ENCODE assay signal across 18 cellular contexts in the genomic region with DNA sequence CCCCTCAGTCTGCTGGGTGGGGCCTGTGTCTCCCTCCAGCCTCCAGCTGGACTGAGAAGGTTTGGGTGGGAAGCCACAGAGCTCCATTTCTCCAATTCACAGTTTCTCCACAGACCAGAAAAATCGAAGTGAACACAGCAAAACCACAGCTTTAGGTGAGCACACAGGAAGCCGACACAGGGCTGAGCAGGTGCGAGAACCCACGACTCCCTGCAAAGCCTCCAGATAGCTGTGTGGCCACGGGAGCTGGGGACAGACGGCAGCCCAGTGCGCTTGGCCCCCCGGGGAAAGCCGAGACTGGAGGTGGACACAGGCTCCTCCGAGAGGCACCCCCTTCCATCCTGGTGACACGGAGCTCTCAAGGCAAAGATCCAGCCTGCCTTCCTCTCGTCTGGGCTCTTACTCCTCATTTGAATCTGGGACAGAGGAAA. TPM values are rescaled to one million over a fixed set of nuclear protein-coding genes. Genes with fewer than 3 reads are reported as not detected.
DNase-seq lines count a peak whose midpoint lies in the region; ATAC-seq, FAIRE-seq and TF ChIP-seq lines count a peak whose summit lies in the region.
"Had no signal": no experiment of that assay in that cellular context is flagged by ENCODE, and none has a peak within 500 bp of the region (broad histone marks: within the 10 kb centered on the region; RNA-seq: fewer than 3 reads in every experiment).

No MANE protein-coding gene starts in this region.

- intact Hi-C loops in GM12878 (cut with micrococcal nuclease; ENCODE audit: unreplicated experiment) = no loop called here

- CTCF ChIA-PET in GM12878 (lab: Yijun Ruan, JAX) = interaction anchor here (0.8 kb wide), 1 partner anchor 11 kb away, joined by 3 read pairs; no protein-coding TSS in a partner anchor

- RAD21 ChIA-PET in GM12878 (lab: Charles Lee; ENCODE audit: unreplicated experiment) = no interaction called here

- no peaks in the 10 kb centered on the region for H3K36me3 ChIP-seq in GM12878 (ENCODE audit: control insufficient read depth in 2 of 2, insufficient read depth in 2 of 2, low read length in 1 of 2)
- H3K36me3 ChIP-seq: cardiac muscle cell had no signal

- peaks cover 58% of the 10 kb centered on the region for H3K4me1 Mint-ChIP-seq in stimulated activated naive CD8-positive, alpha-beta T cell treated with anti-CD3 and anti-CD28 coated beads, Interleukin-15, amount 100 ng/mL, for 72 hours

- peaks cover 11 to 14% of the 10 kb centered on the region in 2 donors for H3K9me3 Mint-ChIP-seq in stimulated activated naive CD8-positive, alpha-beta T cell treated with anti-CD3 and anti-CD28 coated beads, Interleukin-15, amount 100 ng/mL, for 72 hours
- H3K9me3 Mint-ChIP-seq: endodermal cell had no signal

- peak; percentile 38; the same call in 2 of the 3 replicates for ATAC-seq in GM12878
- peak; percentile 54 for ATAC-seq in stimulated activated naive CD8-positive, alpha-beta T cell treated with anti-CD3 and anti-CD28 coated beads, Interleukin-15, amount 100 ng/mL, for 72 hours
- ATAC-seq in omental fat pad (ENCODE audit: low FRiP score) = no peak
- ATAC-seq in GM21423 (IDR thresholded peaks at IDR 0.05; ENCODE audit: unreplicated experiment) = no peak
- ATAC-seq: left lung had no signal

- 53% methylated on average over 12 of the region's 12 CpGs for WGBS in GM12878 (ENCODE audit: insufficient coverage, insufficient replicate concordance, low lambda C conversion rate, missing lambda C conversion rate)

- TF ChIP-seq POLR2A in GM12878 (IDR thresholded peaks at IDR 0.05; ENCODE audit: low read depth, low read length) = no peak

- POLR2A ChIA-PET in GM12878 (lab: Charles Lee) = no interaction called here

- SMC1A ChIA-PET in GM12878 (lab: Charles Lee; ENCODE audit: uncharacterized antibody, unreplicated experiment) = interaction anchor here (1.2 kb wide), 2 partner anchors 10 to 99 kb away, joined by 3 read pairs; no protein-coding TSS in a partner anchor

- no peak for TF ChIP-seq CTCF in GM12878 (IDR thresholded peaks at IDR 0.05 in 2 of 3, conservative IDR thresholded peaks at IDR 0.05 in 1 of 3; ENCODE audit: control insufficient read depth in 2 of 3, extremely low read depth in 1 of 3, insufficient read depth in 1 of 3, low read depth in 3 of 3, low read length in 3 of 3)
- TF ChIP-seq CTCF in omental fat pad (IDR thresholded peaks at IDR 0.05) = no peak

- H3K9ac ChIP-seq in GM12878 (ENCODE audit: control insufficient read depth, insufficient read depth, low read length) = no peak overlapping the region

- TF ChIP-seq RAD21 in GM12878 (IDR thresholded peaks at IDR 0.05; ENCODE audit: insufficient read depth, low read depth, low read length) = no peak

- no peaks in the 10 kb centered on the region; the same call in 2 of the 3 replicates for H3K9me3 ChIP-seq in GM12878 (replicated peaks; ENCODE audit: control insufficient read depth, insufficient read depth, low read length)
- H3K9me3 ChIP-seq: left lung had no signal

- no peaks in the 10 kb centered on the region for H3K27me3 ChIP-seq in GM12878 (replicated peaks in 1 of 2; ENCODE audit: control insufficient read depth in 2 of 2, insufficient read depth in 2 of 2, low read length in 1 of 2)
- H3K27me3 ChIP-seq: cardiac muscle cell, left lung had no signal

- BruUV-seq in GM12878 (replicated peaks; lab: Mats Ljungman, UMichigan) = no TSS peak

- TF ChIP-seq EP300 in GM12878 (IDR thresholded peaks at IDR 0.05; ENCODE audit: borderline replicate concordance in 1 of 2, control insufficient read depth in 1 of 2, low read depth in 2 of 2, low read length in 2 of 2) = no peak

- H3K79me2 ChIP-seq in GM12878 (ENCODE audit: control insufficient read depth, insufficient read depth, low read length) = no peaks in the 10 kb centered on the region

- H3K4me2 ChIP-seq in GM12878 (ENCODE audit: control insufficient read depth, insufficient read depth) = peak overlapping the region; percentile 3; the same call in 1 of the 2 replicates

- H3K27ac ChIP-seq in GM12878 (ENCODE audit: control insufficient read depth, insufficient read depth) = no peak overlapping the region
- H3K27ac ChIP-seq: cardiac muscle cell, left lung had no signal

- H3K4me1 ChIP-seq in GM12878 (ENCODE audit: control insufficient read depth, insufficient read depth, low read length) = peaks cover 6% of the 10 kb centered on the region
- H3K4me1 ChIP-seq: left lung had no signal

- H3K27me3 Mint-ChIP-seq in stimulated activated naive CD8-positive, alpha-beta T cell treated with anti-CD3 and anti-CD28 coated beads, Interleukin-15, amount 100 ng/mL, for 72 hours = no peaks in the 10 kb centered on the region
- H3K27me3 Mint-ChIP-seq: activated B cell treated with CpG ODN at 0.5 μM for 24 hours, progenitor cell of endocrine pancreas had no signal

- in situ Hi-C loops in GM12878 (cut with MboI) = no loop called here

- peak overlapping the region; percentile 47 to 70 for H3K4me3 Mint-ChIP-seq in stimulated activated naive CD8-positive, alpha-beta T cell treated with anti-CD3 and anti-CD28 coated beads, Interleukin-15, amount 100 ng/mL, for 72 hours
- H3K4me3 Mint-ChIP-seq: activated B cell treated with CpG ODN at 0.5 μM for 24 hours, endodermal cell had no signal

- H4K20me1 ChIP-seq in GM12878 (ENCODE audit: control insufficient read depth, insufficient read depth) = no peaks in the 10 kb centered on the region; the same call in 1 of the 2 replicates

- peak; percentile 20 for DNase-seq in stimulated activated CD4-positive, alpha-beta T cell treated with anti-CD3 and anti-CD28 coated beads, Interleukin-4, amount 100 ng/mL, for 1 hour
- DNase-seq in stimulated activated CD4-positive, alpha-beta T cell treated with anti-CD3 and anti-CD28 coated beads, Interleukin-4, amount 100 ng/mL, for 4 hours = no peak
- DNase-seq in activated CD4-positive, alpha-beta T cell treated with anti-CD3 and anti-CD28 coated beads, Interleukin-2, amount 50 U/mL, for 1 hour = peak; percentile 43
- DNase-seq in GM12878 (ENCODE audit: low read depth, low spot score) = no peak
- no peak for DNase-seq in stimulated activated naive CD8-positive, alpha-beta T cell treated with anti-CD3 and anti-CD28 coated beads, Interleukin-15, amount 100 ng/mL, for 72 hours
- DNase-seq in omental fat pad (ENCODE audit: low spot score) = no peak
- DNase-seq in cerebellar nuclear complex (lab: John Stamatoyannopoulos, UW) = no peak
- DNase-seq: activated B cell treated with CpG ODN at 0.5 μM for 24 hours, endodermal cell, IMR-90, left lung, NCI-H1092, NCI-H774, substantia nigra had no signal

- no peak for FAIRE-seq in GM12878 (lab: Jason Lieb, UNC)
- FAIRE-seq: GM19239 had no signal

- H2AFZ ChIP-seq in GM12878 (ENCODE audit: control insufficient read depth, low read depth, low read length) = peak overlapping the region; percentile 42; the same call in 1 of the 2 replicates

- H3K4me3 ChIP-seq in GM12878 = no peak overlapping the region
- H3K4me3 ChIP-seq: cardiac muscle cell, left lung had no signal

- H3K27ac Mint-ChIP-seq in stimulated activated naive CD8-positive, alpha-beta T cell treated with anti-CD3 and anti-CD28 coated beads, Interleukin-15, amount 100 ng/mL, for 72 hours = peak overlapping the region in 1 of 2 donors; percentile 65
- H3K27ac Mint-ChIP-seq: activated B cell treated with CpG ODN at 0.5 μM for 24 hours, endodermal cell, progenitor cell of endocrine pancreas had no signal

TF ChIP-seq in GM12878, 131 proteins besides CTCF, POLR2A, EP300 and RAD21:
- no peak for TF ChIP-seq TARDBP (IDR thresholded peaks at IDR 0.05; ENCODE audit: borderline replicate concordance)
- no peak for TF ChIP-seq CHD2 (IDR thresholded peaks at IDR 0.05; ENCODE audit: borderline replicate concordance, low read depth, low read length)
- TF ChIP-seq, protein P1, sequence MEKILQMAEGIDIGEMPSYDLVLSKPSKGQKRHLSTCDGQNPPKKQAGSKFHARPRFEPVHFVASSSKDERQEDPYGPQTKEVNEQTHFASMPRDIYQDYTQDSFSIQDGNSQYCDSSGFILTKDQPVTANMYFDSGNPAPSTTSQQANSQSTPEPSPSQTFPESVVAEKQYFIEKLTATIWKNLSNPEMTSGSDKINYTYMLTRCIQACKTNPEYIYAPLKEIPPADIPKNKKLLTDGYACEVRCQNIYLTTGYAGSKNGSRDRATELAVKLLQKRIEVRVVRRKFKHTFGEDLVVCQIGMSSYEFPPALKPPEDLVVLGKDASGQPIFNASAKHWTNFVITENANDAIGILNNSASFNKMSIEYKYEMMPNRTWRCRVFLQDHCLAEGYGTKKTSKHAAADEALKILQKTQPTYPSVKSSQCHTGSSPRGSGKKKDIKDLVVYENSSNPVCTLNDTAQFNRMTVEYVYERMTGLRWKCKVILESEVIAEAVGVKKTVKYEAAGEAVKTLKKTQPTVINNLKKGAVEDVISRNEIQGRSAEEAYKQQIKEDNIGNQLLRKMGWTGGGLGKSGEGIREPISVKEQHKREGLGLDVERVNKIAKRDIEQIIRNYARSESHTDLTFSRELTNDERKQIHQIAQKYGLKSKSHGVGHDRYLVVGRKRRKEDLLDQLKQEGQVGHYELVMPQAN (conservative IDR thresholded peaks at IDR 0.05) = no peak

RNA-seq across cellular contexts. Expression of a gene that starts 29.0 kb away (rescaled TPM):
- 7.7 and 10.5 TPM in 2 replicates for total RNA-seq in GM12878 (2013; cell fraction: nucleolus; rRNA removed)
- total RNA-seq in GM12878 (2014; rRNA removed) = 60.8 and 78.8 TPM in 2 replicates
- 76.1 and 76.7 TPM in 2 replicates for total RNA-seq in GM12878 (2014; rRNA removed; fragmentation: Illumina TruSeq; extraction: Trizol)
- total RNA-seq in GM12878 (2021) = 51.6 and 55.0 TPM in 2 replicates
- 17.6 TPM for polyA plus RNA-seq in GM12878 (2011; ENCODE audit: low read depth)
- 53.2 and 58.5 TPM in 2 replicates for polyA plus RNA-seq in GM12878 (2011; rRNA removed)
- polyA plus RNA-seq in GM12878 (2011; cell fraction: cytosol; rRNA removed) = 39.8 and 50.1 TPM in 2 replicates
- 25.9 and 30.5 TPM in 2 replicates for polyA plus RNA-seq in GM12878 (2011; cell fraction: nucleus; rRNA removed)
- 35.1 and 37.5 TPM in 2 replicates for polyA plus RNA-seq in GM12878 (2012)
- polyA plus RNA-seq in GM12878 (2014; fragmentation: Illumina TruSeq; extraction: Trizol) = 93.8 and 100 TPM in 2 replicates
- polyA plus RNA-seq in GM12878 (2014; fragmentation: Nextera tagmentation; extraction: Ambion mirVana) = 10 to 100 TPM; 81.5 to 97.0 TPM
- 61.5 and 61.9 TPM in 2 replicates for polyA plus RNA-seq in GM12878 (2014; rRNA removed)
- polyA plus RNA-seq in GM12878 (2016; fragmentation: Nextera tagmentation; extraction: Ambion mirVana) = 100 to 1,000 TPM; 173 to 177 TPM
- 16.5 and 20.0 TPM in 2 replicates for polyA minus RNA-seq in GM12878 (2011; rRNA and poly(A)+ RNA removed)
- polyA minus RNA-seq in GM12878 (2011; cell fraction: cytosol; rRNA and poly(A)+ RNA removed) = 9.0 and 14.8 TPM in 2 replicates
- polyA minus RNA-seq in GM12878 (2011; cell fraction: nucleus; rRNA and poly(A)+ RNA removed) = 3.6 and 3.8 TPM in 2 replicates
- 10 to 100 TPM; 33.4 to 99.4 (median 58.8) TPM for total RNA-seq in omental fat pad

Comparison
In these comparisons a context has a peak if more than half of its experiments do, and no peak if none do; other contexts are left out.
1. DNase-seq: peak in stimulated activated CD4-positive, alpha-beta T cell treated with anti-CD3 and anti-CD28 coated beads, Interleukin-4, amount 100 ng/mL, for 1 hour (single experiment) and activated CD4-positive, alpha-beta T cell treated with anti-CD3 and anti-CD28 coated beads, Interleukin-2, amount 50 U/mL, for 1 hour (single experiment); none in stimulated activated CD4-positive, alpha-beta T cell treated with anti-CD3 and anti-CD28 coated beads, Interleukin-4, amount 100 ng/mL, for 4 hours (0 of 2), GM12878 (single experiment), stimulated activated naive CD8-positive, alpha-beta T cell treated with anti-CD3 and anti-CD28 coated beads, Interleukin-15, amount 100 ng/mL, for 72 hours (0 of 2), omental fat pad (single experiment) and cerebellar nuclear complex (0 of 2).
2. ATAC-seq: peak in GM12878 (single experiment) and stimulated activated naive CD8-positive, alpha-beta T cell treated with anti-CD3 and anti-CD28 coated beads, Interleukin-15, amount 100 ng/mL, for 72 hours (single experiment); none in omental fat pad (single experiment) and GM21423 (single experiment).